Comparison of ENCODE assay signal across 3 cellular contexts in genomic region chr2:121070061-121070460, GRCh38.
DNase-seq lines count a peak whose midpoint lies in the region; ATAC-seq, FAIRE-seq and TF ChIP-seq lines count a peak whose summit lies in the region.
"Not testable (repeated sequence)": the region's sequence is repeated elsewhere in the genome, so short reads cannot be mapped to it uniquely, and the experiment has no call there.

No MANE protein-coding gene starts in this region.

- WGBS in A549 (ENCODE audit: missing lambda C conversion rate), result 95% methylated on average over 9 of the region's 11 CpGs

- in situ Hi-C loops in astrocyte of the cerebellum (cut with HindIII; ENCODE audit: low sequenced_read_pairs), result not testable (repeated sequence)

- POLR2A ChIA-PET in A549 (lab: Yijun Ruan, JAX), result not testable (repeated sequence)

- FAIRE-seq in A549 (lab: Jason Lieb, UNC), result not testable (repeated sequence)

- not testable (repeated sequence) for TF ChIP-seq POLR2A in A549 (IDR thresholded peaks at IDR 0.05; ENCODE audit: low read length)

- H3K4me2 ChIP-seq in A549, result not testable (repeated sequence)

- not testable (repeated sequence) for H3K36me3 ChIP-seq in SJCRH30

- TF ChIP-seq EP300 in A549 (IDR thresholded peaks at IDR 0.05), result not testable (repeated sequence)

- H3K4me1 ChIP-seq in A549 (peaks cover 25% of the 10 kb centered on the region), SJCRH30 (peaks cover 38% of the 10 kb centered on the region)

- H3K9me3 ChIP-seq in A549; SJCRH30 (replicated peaks): not testable (repeated sequence)

- TF ChIP-seq CTCF in A549 (IDR thresholded peaks at IDR 0.05), result not testable (repeated sequence)
- TF ChIP-seq CTCF in astrocyte of the cerebellum (IDR thresholded peaks at IDR 0.05; ENCODE audit: low read depth, low read length, missing control alignments), result peak; percentile 7

- TF ChIP-seq RAD21 in A549 (conservative IDR thresholded peaks at IDR 0.05 in 1 of 2, IDR thresholded peaks at IDR 0.05 in 1 of 2), result not testable (repeated sequence)

- H3K27me3 ChIP-seq in SJCRH30, result not testable (repeated sequence)

- H3K27ac ChIP-seq in A549, result peak overlapping the region; percentile 79 to 92
- peak overlapping the region; percentile 69 for H3K27ac ChIP-seq in SJCRH30

- ATAC-seq in A549, result not testable (repeated sequence)

- DNase-seq in A549 (ENCODE audit: low read depth in 1 of 2, low spot score in 1 of 2); astrocyte of the cerebellum (ENCODE audit: low read depth): not testable (repeated sequence)
- peak; percentile 81 to 83 for DNase-seq in SJCRH30

- H3K4me3 ChIP-seq in A549; SJCRH30; astrocyte of the cerebellum (ENCODE audit: low read depth, low read length): not testable (repeated sequence)

- CTCF ChIA-PET in A549 (lab: Yijun Ruan, JAX), result interaction anchor here (0.6 to 26.3 kb wide), 47 partner anchors 9 to 743 kb away, joined by 3 to 858 read pairs (median 5); no protein-coding TSS in a partner anchor
